ENCODE assay signal across 15 cellular contexts in the genomic region with DNA sequence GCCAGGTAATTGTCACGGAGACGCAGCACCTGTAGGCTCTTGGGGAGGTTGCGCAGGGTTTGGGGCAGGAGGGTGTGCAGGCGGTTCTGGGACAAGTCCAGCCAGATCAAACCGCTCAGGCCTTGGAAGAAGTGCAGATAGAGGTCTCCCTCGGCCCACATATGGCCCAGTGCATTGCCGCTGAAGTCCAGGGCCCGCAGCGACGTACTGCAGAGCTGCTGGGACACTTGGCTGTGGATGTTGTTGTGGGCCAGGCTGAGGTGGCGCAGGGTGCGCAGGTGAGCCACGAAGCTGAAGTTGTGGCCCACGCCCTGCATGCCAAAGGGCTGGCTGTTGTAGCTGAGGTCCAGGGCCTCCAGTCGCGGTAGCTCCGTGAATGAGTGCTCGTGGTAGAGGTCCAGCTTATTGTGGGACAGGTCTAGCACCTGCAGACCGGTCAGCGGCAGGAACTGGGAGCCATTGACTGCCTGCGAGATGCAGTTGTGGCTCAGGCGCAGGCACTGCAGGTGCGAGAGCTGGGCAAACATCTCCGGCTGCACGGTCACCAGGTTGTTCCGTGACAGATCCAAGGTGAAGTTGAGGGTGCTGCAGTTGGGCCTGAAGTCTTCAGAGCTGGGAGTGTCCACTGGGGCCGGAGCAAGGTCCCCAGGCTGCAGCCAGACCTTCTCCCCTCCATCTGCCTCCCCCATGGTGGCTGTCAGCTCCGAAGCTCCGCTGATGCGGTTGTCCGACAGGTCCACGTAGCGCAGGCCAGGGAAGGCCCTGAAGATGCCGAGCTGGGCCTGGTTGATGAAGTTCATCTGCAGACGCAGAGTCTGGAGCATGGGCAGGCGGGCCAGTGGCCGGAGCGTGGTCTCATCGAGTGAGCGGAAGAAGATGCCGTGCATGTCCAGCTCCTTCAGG. TPM values are rescaled to one million over a fixed set of nuclear protein-coding genes. Genes with fewer than 3 reads are reported as not detected.
DNase-seq lines count a peak whose midpoint lies in the region; ATAC-seq and TF ChIP-seq lines count a peak whose summit lies in the region.
"Had no signal": no experiment of that assay in that cellular context is flagged by ENCODE, and none has a peak within 500 bp of the region (broad histone marks: within the 10 kb centered on the region; RNA-seq: fewer than 3 reads in every experiment).

No MANE protein-coding gene starts in this region.

- H3K4me1 Mint-ChIP-seq in activated T-cell treated with anti-CD3 and anti-CD28 coated beads, Interleukin-2, amount 50 U/mL, for 4 hours (ENCODE audit: low read depth), result peaks cover 88% of the 10 kb centered on the region
- H3K4me1 Mint-ChIP-seq in activated naive CD8-positive, alpha-beta T cell (ENCODE audit: low read depth), result peaks cover 85% of the 10 kb centered on the region
- peaks cover 2% of the 10 kb centered on the region for H3K4me1 Mint-ChIP-seq in progenitor cell of endocrine pancreas (ENCODE audit: low read depth)

- DNase-seq in activated T-cell treated with anti-CD3 and anti-CD28 coated beads, Interleukin-2, amount 50 U/mL, for 4 hours, result no peak
- DNase-seq in activated T-cell treated with anti-CD3 and anti-CD28 coated beads for 4 hours (no peak), progenitor cell of endocrine pancreas (ENCODE audit: low spot score, unreplicated experiment) (no peak), occipital lobe (lab: John Stamatoyannopoulos, UW) (no peak)
- DNase-seq: ACHN, KG1, NCI-H1930, NCI-H82 had no signal

- H3K4me1 ChIP-seq in thymus (ENCODE audit: control insufficient read depth, insufficient read depth, low read length), result peaks cover 68% of the 10 kb centered on the region

- H3K4me3 Mint-ChIP-seq in activated T-cell treated with anti-CD3 and anti-CD28 coated beads, Interleukin-2, amount 50 U/mL, for 4 hours, result peak overlapping the region; percentile 59
- peak overlapping the region; percentile 73 for H3K4me3 Mint-ChIP-seq in activated naive CD8-positive, alpha-beta T cell
- no peak overlapping the region for H3K4me3 Mint-ChIP-seq in progenitor cell of endocrine pancreas (ENCODE audit: low read depth)

- no peaks in the 10 kb centered on the region for H3K9me3 ChIP-seq in thymus (ENCODE audit: control insufficient read depth)
- H3K9me3 ChIP-seq: neutrophil, uterus had no signal

- H3K9me3 Mint-ChIP-seq in activated T-cell treated with anti-CD3 and anti-CD28 coated beads, Interleukin-2, amount 50 U/mL, for 4 hours, result no peaks in the 10 kb centered on the region
- H3K9me3 Mint-ChIP-seq in activated naive CD8-positive, alpha-beta T cell (ENCODE audit: low read depth), result no peaks in the 10 kb centered on the region
- H3K9me3 Mint-ChIP-seq in progenitor cell of endocrine pancreas (ENCODE audit: low read depth), result no peaks in the 10 kb centered on the region

- 94% methylated on average over 41 of the region's 41 CpGs for WGBS in thymus

- no peak overlapping the region for H3K4me3 ChIP-seq in thymus (ENCODE audit: low read length)
- H3K4me3 ChIP-seq: cardiac muscle cell, uterus had no signal

- H3K27me3 Mint-ChIP-seq in activated T-cell treated with anti-CD3 and anti-CD28 coated beads, Interleukin-2, amount 50 U/mL, for 4 hours (ENCODE audit: low read depth), result no peaks in the 10 kb centered on the region
- H3K27me3 Mint-ChIP-seq in activated naive CD8-positive, alpha-beta T cell, result no peaks in the 10 kb centered on the region
- no peaks in the 10 kb centered on the region for H3K27me3 Mint-ChIP-seq in progenitor cell of endocrine pancreas

- H3K27ac Mint-ChIP-seq in activated naive CD8-positive, alpha-beta T cell, result peak overlapping the region; percentile 83
- no peak overlapping the region for H3K27ac Mint-ChIP-seq in progenitor cell of endocrine pancreas

- peak overlapping the region; percentile 77 for H3K27ac ChIP-seq in thymus (ENCODE audit: low read depth)
- H3K27ac ChIP-seq: cardiac muscle cell, epithelial cell of prostate, neutrophil, uterus had no signal

- no peak for TF ChIP-seq CTCF in progenitor cell of endocrine pancreas (IDR thresholded peaks at IDR 0.05; ENCODE audit: unreplicated experiment)

- no peaks in the 10 kb centered on the region for H3K36me3 Mint-ChIP-seq in activated T-cell treated with anti-CD3 and anti-CD28 coated beads, Interleukin-2, amount 50 U/mL, for 4 hours (ENCODE audit: insufficient read depth)
- H3K36me3 Mint-ChIP-seq in activated naive CD8-positive, alpha-beta T cell, result no peaks in the 10 kb centered on the region
- H3K36me3 Mint-ChIP-seq in progenitor cell of endocrine pancreas (ENCODE audit: insufficient read depth), result no peaks in the 10 kb centered on the region

- H3K27me3 ChIP-seq in thymus (ENCODE audit: control insufficient read depth, insufficient read depth), result no peaks in the 10 kb centered on the region
- H3K27me3 ChIP-seq: cardiac muscle cell, neutrophil, uterus had no signal

- peaks cover 14% of the 10 kb centered on the region for H3K36me3 ChIP-seq in thymus (ENCODE audit: control insufficient read depth, insufficient read depth)
- H3K36me3 ChIP-seq: cardiac muscle cell, uterus had no signal

- ATAC-seq in activated T-cell treated with anti-CD3 and anti-CD28 coated beads, Interleukin-2, amount 50 U/mL, for 4 hours, result no peak
- ATAC-seq: left lobe of liver had no signal

RNA-seq across cellular contexts. Expression of gene TLR9, which starts 2.9 kb away (rescaled TPM):
- total RNA-seq in activated T-cell treated with anti-CD3 and anti-CD28 coated beads, Interleukin-2, amount 50 U/mL, for 4 hours, result under 1 TPM in 1 of 3 donors, not detected in 2; 0.18 TPM
- polyA plus RNA-seq in thymus, result 0.59 TPM
- total RNA-seq in progenitor cell of endocrine pancreas, result not detected in 2 replicates
- total RNA-seq in occipital lobe, result under 0.01 TPM
- total RNA-seq: left lobe of liver had no signal
- polyA plus RNA-seq: cardiac muscle cell had no signal

RNA-seq across cellular contexts. Expression of gene TWF2, which starts 16.4 kb away (rescaled TPM):
- 10 to 100 TPM; 69.7 to 76.5 (median 72.8) TPM for total RNA-seq in activated T-cell treated with anti-CD3 and anti-CD28 coated beads, Interleukin-2, amount 50 U/mL, for 4 hours
- polyA plus RNA-seq in thymus, result 62.6 TPM
- total RNA-seq in progenitor cell of endocrine pancreas, result 27.6 and 31.5 TPM in 2 replicates
- 24.8 TPM for total RNA-seq in occipital lobe

RNA-seq across cellular contexts. Expression of gene PPM1M, which starts 23.0 kb away (rescaled TPM):
- total RNA-seq in activated T-cell treated with anti-CD3 and anti-CD28 coated beads, Interleukin-2, amount 50 U/mL, for 4 hours, result 10 to 100 TPM; 26.6 to 40.0 (median 39.7) TPM
- 65.0 TPM for polyA plus RNA-seq in thymus
- total RNA-seq in progenitor cell of endocrine pancreas (6.1 and 6.7 TPM in 2 replicates), occipital lobe (7.0 TPM)

RNA-seq across cellular contexts. Expression of gene ALAS1, which starts 24.6 kb away (rescaled TPM):
- total RNA-seq in activated T-cell treated with anti-CD3 and anti-CD28 coated beads, Interleukin-2, amount 50 U/mL, for 4 hours, result 10 to 100 TPM; 61.8 to 70.9 (median 66.2) TPM
- 22.8 TPM for polyA plus RNA-seq in thymus
- 29.5 and 32.2 TPM in 2 replicates for total RNA-seq in progenitor cell of endocrine pancreas
- 36.2 TPM for total RNA-seq in occipital lobe

RNA-seq across cellular contexts. Expression of gene WDR82, which starts 55.9 kb away (rescaled TPM):
- 100 to 1,000 TPM; 107 to 119 (median 115) TPM for total RNA-seq in activated T-cell treated with anti-CD3 and anti-CD28 coated beads, Interleukin-2, amount 50 U/mL, for 4 hours
- 47.4 TPM for polyA plus RNA-seq in thymus
- total RNA-seq in progenitor cell of endocrine pancreas (89.3 and 93.1 TPM in 2 replicates), occipital lobe (158 TPM)
